Comparison of ENCODE assay signal across 25 cellular contexts in genomic region chr4:185995665-185996064, GRCh38.
"Had no signal": no experiment of that assay in that cellular context is flagged by ENCODE, and none has a peak within 500 bp of the region (broad histone marks: within the 10 kb centered on the region; RNA-seq: fewer than 3 reads in every experiment).

No MANE protein-coding gene starts in this region.

- H3K4me3 Mint-ChIP-seq: dendritic cell treated with granulocyte-macrophage colony-stimulating factor and Interleukin-4, amounts not matched to agents 40 ng/mL and 50 ng/mL, for 4 days; effector memory CD8-positive, alpha-beta T cell; endodermal cell had no signal

- H3K9me3 Mint-ChIP-seq: dendritic cell treated with granulocyte-macrophage colony-stimulating factor and Interleukin-4, amounts not matched to agents 40 ng/mL and 50 ng/mL, for 4 days; effector memory CD8-positive, alpha-beta T cell; endodermal cell had no signal

- H3K4me1 Mint-ChIP-seq: endodermal cell had no signal

- H3K27ac ChIP-seq: colonic mucosa, dorsolateral prefrontal cortex, epithelial cell of prostate, esophagus muscularis mucosa, esophagus squamous epithelium, foreskin keratinocyte, gastrocnemius medialis, gastroesophageal sphincter, heart left ventricle, heart right ventricle had no signal

- H3K4me1 ChIP-seq: colonic mucosa, esophagus squamous epithelium, foreskin keratinocyte, gastrocnemius medialis had no signal

- H3K9me3 ChIP-seq: colonic mucosa, esophagus muscularis mucosa, esophagus squamous epithelium, gastrocnemius medialis, gastroesophageal sphincter, heart left ventricle, heart right ventricle had no signal

- H3K27ac Mint-ChIP-seq: dendritic cell treated with granulocyte-macrophage colony-stimulating factor and Interleukin-4, amounts not matched to agents 40 ng/mL and 50 ng/mL, for 4 days; effector memory CD8-positive, alpha-beta T cell; endodermal cell had no signal

- H3K36me3 ChIP-seq: colonic mucosa, esophagus muscularis mucosa, esophagus squamous epithelium, gastrocnemius medialis, gastroesophageal sphincter, heart left ventricle, heart right ventricle had no signal

- H3K27me3 ChIP-seq: colonic mucosa, dorsolateral prefrontal cortex, esophagus muscularis mucosa, esophagus squamous epithelium, foreskin keratinocyte, gastrocnemius medialis, gastroesophageal sphincter, heart left ventricle, heart right ventricle had no signal

- ATAC-seq: effector memory CD8-positive, alpha-beta T cell; esophagus mucosa; foreskin keratinocyte; gastrocnemius medialis; gastroesophageal sphincter; heart left ventricle; heart right ventricle had no signal

- H3K4me3 ChIP-seq: colonic mucosa, coronary artery, dorsolateral prefrontal cortex, esophagus muscularis mucosa, esophagus squamous epithelium, gastrocnemius medialis, gastroesophageal sphincter, heart left ventricle, heart right ventricle had no signal

- DNase-seq: colonic mucosa; cortex of kidney; dermis blood vessel endothelial cell; dorsolateral prefrontal cortex; effector CD4-positive, alpha-beta T cell; effector CD8-positive, alpha-beta T cell; effector memory CD4-positive, alpha-beta T cell; effector memory CD8-positive, alpha-beta T cell; endodermal cell; erythroblast; esophagus squamous epithelium; foreskin fibroblast; foreskin keratinocyte; foreskin melanocyte; gastrocnemius medialis; glutamatergic neuron; head of caudate nucleus; heart left ventricle; heart right ventricle had no signal

- H3K27me3 Mint-ChIP-seq: dendritic cell treated with granulocyte-macrophage colony-stimulating factor and Interleukin-4, amounts not matched to agents 40 ng/mL and 50 ng/mL, for 4 days had no signal
